ENCODE assay signal across 8 cellular contexts in genomic region chr1:25503551-25504426, GRCh38. TPM values are rescaled to one million over a fixed set of nuclear protein-coding genes. Genes with fewer than 3 reads are reported as not detected.
DNase-seq lines count a peak whose midpoint lies in the region; ATAC-seq and TF ChIP-seq lines count a peak whose summit lies in the region.

No MANE protein-coding gene starts in this region.

- H3K36me3 Mint-ChIP-seq in chondrocyte (ENCODE audit: low read depth), result peaks cover 3% of the 10 kb centered on the region

- TF ChIP-seq EP300 in Ishikawa (IDR thresholded peaks at IDR 0.05; ENCODE audit: borderline replicate concordance), result no peak

- H3K4me3 ChIP-seq in mucosa of descending colon, result no peak overlapping the region

- TF ChIP-seq RAD21 in Ishikawa (IDR thresholded peaks at IDR 0.05; ENCODE audit: low read depth), result peak; percentile 67; the same call in 1 of the 2 replicates

- no peaks in the 10 kb centered on the region for H3K9me3 ChIP-seq in mucosa of descending colon

- H3K4me1 Mint-ChIP-seq in chondrocyte (ENCODE audit: low read depth), result peaks cover 68% of the 10 kb centered on the region

- intact Hi-C loops in mucosa of descending colon (cut with DNase I, micrococcal nuclease), result no loop called here

- H3K4me3 Mint-ChIP-seq in chondrocyte (ENCODE audit: unreplicated experiment), result no peak overlapping the region

- no peaks in the 10 kb centered on the region for H3K27me3 Mint-ChIP-seq in chondrocyte (ENCODE audit: low read depth)

- H3K4me1 ChIP-seq in mucosa of descending colon (ENCODE audit: low read depth), result peaks cover 8% of the 10 kb centered on the region

- peak; percentile 29 for DNase-seq in COR-L47 (lab: John Stamatoyannopoulos, UW)
- no peak for DNase-seq in chondrocyte (ENCODE audit: low spot score)
- DNase-seq in mucosa of descending colon, result peak; percentile 70 to 85 (median 82)
- DNase-seq in stimulated activated naive CD4-positive, alpha-beta T cell treated with Interleukin-2 at 50 U/mL for 16 hours (lab: John Stamatoyannopoulos, UW), result peak; percentile 55
- no peak for DNase-seq in kidney glomerular epithelial cell (lab: John Stamatoyannopoulos, UW)

- no peaks in the 10 kb centered on the region for H3K36me3 ChIP-seq in mucosa of descending colon (ENCODE audit: low read depth)

- H3K27ac Mint-ChIP-seq in chondrocyte (ENCODE audit: unreplicated experiment), result peak overlapping the region; percentile 41

- ATAC-seq in activated CD4-positive, CD25-positive, alpha-beta regulatory T cell treated with anti-CD3 and anti-CD28 coated beads, Interleukin-2, amount 50 U/mL, for 24 hours, result peak; percentile 80 to 84
- peak; percentile 73 for ATAC-seq in mucosa of descending colon
- no peak for ATAC-seq in HG02852 (IDR thresholded peaks at IDR 0.05; ENCODE audit: unreplicated experiment)

- H3K9me3 Mint-ChIP-seq in chondrocyte (ENCODE audit: low read depth), result no peaks in the 10 kb centered on the region

- TF ChIP-seq CTCF in chondrocyte (IDR thresholded peaks at IDR 0.05), result peak; percentile 69
- peak; percentile 51 for TF ChIP-seq CTCF in mucosa of descending colon (IDR thresholded peaks at IDR 0.05)

TF ChIP-seq in Ishikawa, 13 proteins besides CTCF, POLR2A, EP300 and RAD21:
- TF ChIP-seq USF1 (IDR thresholded peaks at IDR 0.05) (no peak), NFIC (IDR thresholded peaks at IDR 0.05) (no peak), TEAD4 (IDR thresholded peaks at IDR 0.05) (no peak), CEBPB (IDR thresholded peaks at IDR 0.05) (no peak), TAF1 (IDR thresholded peaks at IDR 0.05; ENCODE audit: low read depth) (no peak; the same call in 1 of the 2 replicates), MAX (IDR thresholded peaks at IDR 0.05) (no peak), REST (IDR thresholded peaks at IDR 0.05; ENCODE audit: low read depth) (no peak), CREB1 (IDR thresholded peaks at IDR 0.05; ENCODE audit: low read depth) (no peak), YY1 (IDR thresholded peaks at IDR 0.05; ENCODE audit: low read depth) (no peak), EGR1 (IDR thresholded peaks at IDR 0.05) (no peak), TCF12 (IDR thresholded peaks at IDR 0.05; ENCODE audit: low read depth) (no peak)

RNA-seq across cellular contexts. Expression of gene LDLRAP1, which starts 39.6 kb away (rescaled TPM):
- total RNA-seq in chondrocyte, result 20.7 to 23.5 TPM (median 23.5 TPM) in 3 replicates
- 10 to 100 TPM; 31.0 to 43.5 (median 37.0) TPM for total RNA-seq in mucosa of descending colon

Comparison
In these comparisons a context has a peak if more than half of its experiments do, and no peak if none do; other contexts are left out.
1. DNase-seq: peak in COR-L47 (single experiment), mucosa of descending colon (3 of 3) and stimulated activated naive CD4-positive, alpha-beta T cell treated with Interleukin-2 at 50 U/mL for 16 hours (single experiment); none in chondrocyte (single experiment) and kidney glomerular epithelial cell (single experiment).